ENCODE assay signal across 23 cellular contexts in the genomic region with DNA sequence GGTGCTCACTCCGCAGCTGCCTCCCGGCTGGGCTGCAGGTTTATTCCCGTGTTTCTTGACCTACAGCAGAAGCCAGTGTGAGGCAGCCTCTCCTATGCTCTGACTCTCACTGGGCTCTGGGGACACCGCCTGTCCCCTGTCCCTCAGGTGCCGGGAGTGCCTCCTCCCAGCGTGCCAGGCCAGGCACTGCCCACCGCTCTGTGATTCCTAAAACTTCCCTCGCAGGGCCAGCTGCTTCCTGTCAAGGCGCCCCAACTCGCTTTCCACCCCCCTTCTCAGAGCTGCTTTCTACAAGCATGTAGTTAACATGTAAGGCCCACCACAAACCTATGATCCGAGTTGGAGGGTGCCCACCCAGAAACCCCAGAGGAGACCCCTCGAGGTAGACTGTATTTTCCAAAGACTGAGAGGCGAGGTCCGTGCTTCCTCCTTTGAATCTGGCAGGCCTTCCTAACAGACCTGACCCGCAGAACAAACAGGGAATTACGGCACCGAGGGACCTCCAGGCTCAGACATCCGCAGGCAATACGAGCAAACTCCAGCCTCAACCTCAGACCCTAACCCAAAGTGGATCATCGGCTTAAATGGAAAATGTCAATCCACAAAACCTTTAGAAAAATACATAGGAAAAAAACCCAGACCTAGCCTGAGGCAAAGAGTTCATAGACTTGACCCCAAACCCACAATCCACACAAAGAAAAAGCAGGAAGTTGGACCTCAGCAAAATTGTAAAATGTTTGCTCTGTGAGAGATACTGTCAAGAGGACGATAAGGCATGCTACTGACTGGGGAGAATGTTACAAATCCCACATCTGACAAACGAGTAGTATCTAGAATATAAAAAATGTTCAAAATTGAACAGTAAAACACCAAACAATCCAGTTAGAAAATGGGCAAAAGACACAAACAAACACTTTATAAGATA.
DNase-seq lines count a peak whose midpoint lies in the region; ATAC-seq, FAIRE-seq and TF ChIP-seq lines count a peak whose summit lies in the region.
"Had no signal": no experiment of that assay in that cellular context is flagged by ENCODE, and none has a peak within 500 bp of the region (broad histone marks: within the 10 kb centered on the region; RNA-seq: fewer than 3 reads in every experiment).

No MANE protein-coding gene starts in this region.

- peaks cover 100% of the 10 kb centered on the region for H3K4me1 ChIP-seq in BLaER1
- no peaks in the 10 kb centered on the region for H3K4me1 ChIP-seq in lower lobe of right lung
- H3K4me1 ChIP-seq: A549, Peyer's patch, tibial nerve had no signal

- H3K4me3 Mint-ChIP-seq in T-helper 17 cell, result peak overlapping the region; percentile 39
- no peak overlapping the region for H3K4me3 Mint-ChIP-seq in stimulated activated memory B cell treated with anti-CD40 and anti-IgM and Interleukin-4, amounts not matched to agents 10 μg/mL and 1 μg/mL and 100 μg/mL, for 72 hours
- H3K4me3 Mint-ChIP-seq: activated naive CD8-positive, alpha-beta T cell treated with anti-CD3 and anti-CD28 coated beads, Interleukin-2, amount 50 U/mL, for 24 hours; nephron progenitor cell; stimulated activated naive B cell treated with anti-CD40 and anti-IgM and Interleukin-4, amounts not matched to agents 10 μg/mL and 1 μg/mL and 100 μg/mL, for 72 hours had no signal

- FAIRE-seq in RCC 7860 (lab: Jason Lieb, UNC), result no peak
- FAIRE-seq: A549, GM12891 had no signal

- H3K27ac Mint-ChIP-seq in T-helper 17 cell, result peak overlapping the region; percentile 49
- H3K27ac Mint-ChIP-seq in stimulated activated memory B cell treated with anti-CD40 and anti-IgM and Interleukin-4, amounts not matched to agents 10 μg/mL and 1 μg/mL and 100 μg/mL, for 72 hours, result no peak overlapping the region
- H3K27ac Mint-ChIP-seq: activated naive CD8-positive, alpha-beta T cell treated with anti-CD3 and anti-CD28 coated beads, Interleukin-2, amount 50 U/mL, for 24 hours; nephron progenitor cell; stimulated activated naive B cell treated with anti-CD40 and anti-IgM and Interleukin-4, amounts not matched to agents 10 μg/mL and 1 μg/mL and 100 μg/mL, for 72 hours had no signal

- no peaks in the 10 kb centered on the region for H3K36me3 Mint-ChIP-seq in T-helper 17 cell (ENCODE audit: low read depth)
- H3K36me3 Mint-ChIP-seq in stimulated activated memory B cell treated with anti-CD40 and anti-IgM and Interleukin-4, amounts not matched to agents 10 μg/mL and 1 μg/mL and 100 μg/mL, for 72 hours, result peaks cover 3% of the 10 kb centered on the region

- no peaks in the 10 kb centered on the region for H4K20me1 ChIP-seq in BLaER1

- H3K27me3 Mint-ChIP-seq in T-helper 17 cell, result peaks cover 2% of the 10 kb centered on the region
- H3K27me3 Mint-ChIP-seq in stimulated activated memory B cell treated with anti-CD40 and anti-IgM and Interleukin-4, amounts not matched to agents 10 μg/mL and 1 μg/mL and 100 μg/mL, for 72 hours, result peaks cover 57% of the 10 kb centered on the region

- TF ChIP-seq CTCF in lower lobe of right lung (IDR thresholded peaks at IDR 0.05), result no peak

- H3K36me3 ChIP-seq in BLaER1 (no peaks in the 10 kb centered on the region), lower lobe of right lung (no peaks in the 10 kb centered on the region)
- H3K36me3 ChIP-seq: Peyer's patch, tibial nerve had no signal

- peak overlapping the region; percentile 83 for H3K27ac ChIP-seq in BLaER1
- H3K27ac ChIP-seq in lower lobe of right lung, result no peak overlapping the region
- H3K27ac ChIP-seq: A549, Peyer's patch, tibial nerve had no signal

- H3K9me3 Mint-ChIP-seq in stimulated activated memory B cell treated with anti-CD40 and anti-IgM and Interleukin-4, amounts not matched to agents 10 μg/mL and 1 μg/mL and 100 μg/mL, for 72 hours, result peaks cover 2% of the 10 kb centered on the region
- H3K9me3 Mint-ChIP-seq: activated naive CD8-positive, alpha-beta T cell treated with anti-CD3 and anti-CD28 coated beads, Interleukin-2, amount 50 U/mL, for 24 hours had no signal

- DNase-seq in Kasumi-1 (lab: John Stamatoyannopoulos, UW) (peak; percentile 17 to 40), T-helper 17 cell (no peak), lower lobe of right lung (peak; percentile 24), RCC 7860 (ENCODE audit: low spot score) (no peak)
- no peak for DNase-seq in stimulated activated CD4-positive, alpha-beta T cell treated with anti-CD3 and anti-CD28 coated beads, Interleukin-4, amount 100 ng/mL, for 24 hours
- DNase-seq: activated CD4-positive, alpha-beta T cell treated with anti-CD3 and anti-CD28 coated beads for 1 hour; activated naive CD8-positive, alpha-beta T cell treated with anti-CD3 and anti-CD28 coated beads, Interleukin-2, amount 50 U/mL, for 24 hours; cortex of kidney; foreskin fibroblast; GF-D8; midbrain; NCI-H2081 treated with DMSO at 0.1 percent for 48 hours; NCI-H524 treated with DMSO at 0.1 percent for 48 hours; nephron progenitor cell; stimulated activated naive B cell treated with anti-CD40 and anti-IgM and Interleukin-4, amounts not matched to agents 10 μg/mL and 1 μg/mL and 100 μg/mL, for 72 hours; T-helper 1 cell had no signal

- intact Hi-C loops in lower lobe of right lung (cut with DNase I), result no loop called here

- peak overlapping the region; percentile 72 for H3K9ac ChIP-seq in BLaER1

- no peaks in the 10 kb centered on the region for H3K27me3 ChIP-seq in BLaER1
- H3K27me3 ChIP-seq in lower lobe of right lung (ENCODE audit: low read depth), result peaks cover 10% of the 10 kb centered on the region
- H3K27me3 ChIP-seq: Peyer's patch, tibial nerve had no signal

- ATAC-seq in T-helper 17 cell (no peak), lower lobe of right lung (no peak), HG03460 (IDR thresholded peaks at IDR 0.05; ENCODE audit: unreplicated experiment) (no peak)
- no peak for ATAC-seq in stimulated activated memory B cell treated with anti-CD40 and anti-IgM and Interleukin-4, amounts not matched to agents 10 μg/mL and 1 μg/mL and 100 μg/mL, for 72 hours
- ATAC-seq: A549; activated naive CD8-positive, alpha-beta T cell treated with anti-CD3 and anti-CD28 coated beads, Interleukin-2, amount 50 U/mL, for 24 hours had no signal

- peak overlapping the region; percentile 92 for H3K4me2 ChIP-seq in BLaER1
- H3K4me2 ChIP-seq: A549 had no signal

- no peak overlapping the region; the same call in 1 of the 2 replicates for H3K4me3 ChIP-seq in BLaER1
- H3K4me3 ChIP-seq in lower lobe of right lung, result no peak overlapping the region
- H3K4me3 ChIP-seq: A549, Peyer's patch, tibial nerve had no signal

- H3K9me3 ChIP-seq in BLaER1 (peaks cover under 1% of the 10 kb centered on the region), T-helper 17 cell (ENCODE audit: control insufficient read depth, low read length, poor library complexity, severe bottlenecking) (no peaks in the 10 kb centered on the region), lower lobe of right lung (no peaks in the 10 kb centered on the region)
- H3K9me3 ChIP-seq: A549, Peyer's patch, tibial nerve had no signal

- peaks cover 46% of the 10 kb centered on the region for H3K4me1 Mint-ChIP-seq in T-helper 17 cell
- peaks cover 24% of the 10 kb centered on the region for H3K4me1 Mint-ChIP-seq in stimulated activated memory B cell treated with anti-CD40 and anti-IgM and Interleukin-4, amounts not matched to agents 10 μg/mL and 1 μg/mL and 100 μg/mL, for 72 hours

Comparison
In these comparisons a context has a peak if more than half of its experiments do, and no peak if none do; other contexts are left out.
1. DNase-seq: peak in Kasumi-1 (2 of 2) and lower lobe of right lung (single experiment); none in T-helper 17 cell (0 of 3), RCC 7860 (single experiment) and stimulated activated CD4-positive, alpha-beta T cell treated with anti-CD3 and anti-CD28 coated beads, Interleukin-4, amount 100 ng/mL, for 24 hours (single experiment).